In the genomic region with DNA sequence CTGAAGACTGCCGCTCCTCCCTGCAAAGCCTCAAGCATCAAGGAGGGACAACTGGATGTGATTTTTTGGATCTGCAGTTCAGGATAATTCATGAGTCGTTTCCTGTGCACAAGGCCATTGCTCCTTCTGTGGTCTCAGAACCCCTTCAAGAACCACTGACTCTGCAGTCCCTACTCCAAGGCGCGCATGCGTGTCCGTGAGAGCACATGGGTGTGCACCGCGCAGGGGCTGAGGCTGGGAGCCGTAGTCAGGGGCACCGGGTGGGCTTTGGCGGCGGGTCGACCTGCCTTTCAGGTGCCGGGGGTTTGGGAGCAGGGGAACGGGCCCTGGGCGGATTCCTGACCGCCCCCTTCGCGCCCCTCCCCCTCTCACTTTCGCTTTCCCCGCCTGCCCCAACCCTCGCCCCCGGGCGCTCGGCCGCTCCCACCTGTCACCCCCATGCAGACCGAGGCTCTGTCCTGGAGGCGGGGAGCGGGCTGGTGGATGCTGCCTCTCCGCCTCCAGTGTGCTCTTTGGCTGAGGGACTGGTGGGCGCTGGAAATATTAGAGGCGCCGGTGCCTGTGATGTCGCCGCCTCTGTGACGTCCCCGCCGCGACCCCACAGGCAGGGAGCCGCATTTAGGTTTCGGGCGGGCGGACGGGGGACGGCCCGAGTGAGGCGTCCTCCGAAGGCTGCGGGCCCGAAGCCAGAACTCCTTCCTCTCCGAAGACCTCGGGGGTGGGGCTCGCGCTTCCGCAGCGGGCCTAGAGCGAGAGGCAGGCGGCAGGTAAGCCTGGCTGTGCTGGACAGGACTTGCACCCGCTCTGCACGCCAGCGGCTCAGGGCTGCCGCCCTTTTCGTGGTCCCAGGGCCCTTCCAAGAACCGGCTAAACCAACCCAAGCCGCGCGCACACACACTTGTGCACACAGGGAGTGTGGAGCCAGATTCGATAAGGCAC, we compare ENCODE assay signal across 8 cellular contexts. TPM values are rescaled to one million over a fixed set of nuclear protein-coding genes. Genes with fewer than 3 reads are reported as not detected.
A peak's percentile ranks its signal among the peaks of the same experiment; 100 is the strongest.
DNase-seq lines count a peak whose midpoint lies in the region; ATAC-seq and TF ChIP-seq lines count a peak whose summit lies in the region.

A gene with protein sequence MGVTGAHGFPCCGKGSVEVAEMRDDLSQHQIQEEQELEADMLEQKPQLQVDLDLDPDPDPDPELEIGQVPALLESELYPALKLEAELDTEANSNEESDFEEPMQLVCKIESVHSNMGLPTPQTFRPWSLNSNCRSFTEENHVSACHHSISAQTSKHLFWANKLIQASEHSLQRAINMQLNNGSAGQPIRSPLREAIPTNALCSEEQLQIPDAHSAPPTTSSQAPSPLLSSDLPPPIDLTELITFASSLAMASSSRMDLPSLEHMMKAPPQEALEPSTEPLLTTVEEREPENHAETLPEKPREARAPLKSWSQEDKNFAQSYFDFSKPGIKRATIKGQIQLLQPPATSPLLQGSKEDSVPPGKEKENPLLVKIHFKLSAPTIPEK (minus strand): TSS at position 518 of the 939 bp plus-strand sequence. CDS start 78 bp downstream, at position 440.

- H3K9me3 ChIP-seq in OCI-LY1 (ENCODE audit: low read length), result no peaks in the 10 kb centered on the region

- peak within 1 kb of the TSS; percentile 70 for H3K4me3 Mint-ChIP-seq in activated naive CD4-positive, alpha-beta T cell treated with anti-CD3 and anti-CD28 coated beads, Interleukin-2, amount 10 ng/mL, durations not matched to agents 7 days and 5 days

- H3K27me3 ChIP-seq in OCI-LY1 (ENCODE audit: insufficient read depth, low read length) (no peaks in the 10 kb centered on the region), rectal smooth muscle tissue (ENCODE audit: control insufficient read depth, insufficient read depth, low read length) (no peaks in the 10 kb centered on the region)

- H3K27me3 Mint-ChIP-seq in activated naive CD4-positive, alpha-beta T cell treated with anti-CD3 and anti-CD28 coated beads, Interleukin-2, amount 10 ng/mL, durations not matched to agents 7 days and 5 days, result no peaks in the 10 kb centered on the region

- H3K9ac ChIP-seq in OCI-LY1 (ENCODE audit: low read length) (peak within 1 kb of the TSS; percentile 59), rectal smooth muscle tissue (ENCODE audit: low read length) (peak within 1 kb of the TSS; percentile 54)

- no peaks in the 10 kb centered on the region for H3K9me3 Mint-ChIP-seq in activated naive CD4-positive, alpha-beta T cell treated with anti-CD3 and anti-CD28 coated beads, Interleukin-2, amount 10 ng/mL, durations not matched to agents 7 days and 5 days

- no peaks in the 10 kb centered on the region for H4K20me1 ChIP-seq in OCI-LY1 (ENCODE audit: insufficient read depth, low read length)

- TF ChIP-seq CTCF in GM12864 (IDR thresholded peaks at IDR 0.05; ENCODE audit: low read depth, low read length, missing control alignments) (no peak), OCI-LY1 (IDR thresholded peaks at IDR 0.05; ENCODE audit: low read length) (no peak)

- DNase-seq in GM12864 (ENCODE audit: low read depth) (no peak), left cardiac atrium (peak; percentile 75)
- peak; percentile 80 for DNase-seq in activated naive CD4-positive, alpha-beta T cell treated with anti-CD3 and anti-CD28 coated beads, Interleukin-2, amount 10 ng/mL, durations not matched to agents 7 days and 5 days

- peaks cover 29% of the 10 kb centered on the region for H3K4me1 Mint-ChIP-seq in activated naive CD4-positive, alpha-beta T cell treated with anti-CD3 and anti-CD28 coated beads, Interleukin-2, amount 10 ng/mL, durations not matched to agents 7 days and 5 days

- peaks cover 19% of the 10 kb centered on the region for H3K36me3 Mint-ChIP-seq in activated naive CD4-positive, alpha-beta T cell treated with anti-CD3 and anti-CD28 coated beads, Interleukin-2, amount 10 ng/mL, durations not matched to agents 7 days and 5 days

- H3K27ac ChIP-seq in OCI-LY1 (ENCODE audit: low read depth, low read length, poor library complexity, severe bottlenecking) (no peak within 1 kb of the TSS), rectal smooth muscle tissue (ENCODE audit: low read depth, low read length) (no peak within 1 kb of the TSS), urinary bladder (ENCODE audit: low read depth) (no peak within 1 kb of the TSS)

- CTCF ChIA-PET in activated naive CD4-positive, alpha-beta T cell treated with anti-CD3 and anti-CD28 coated beads, Interleukin-2, amount 10 ng/mL, durations not matched to agents 7 days and 5 days (lab: Charles Lee), result no interaction called here

- H3K27ac Mint-ChIP-seq in activated naive CD4-positive, alpha-beta T cell treated with anti-CD3 and anti-CD28 coated beads, Interleukin-2, amount 10 ng/mL, durations not matched to agents 7 days and 5 days, result peak within 1 kb of the TSS; percentile 81

- 4% methylated on average over 68 of the region's 68 CpGs for WGBS in urinary bladder

- H2AFZ ChIP-seq in OCI-LY1 (ENCODE audit: low read length), result no peak within 1 kb of the TSS

- H3K4me2 ChIP-seq in OCI-LY1 (ENCODE audit: low read length), result peak within 1 kb of the TSS; percentile 69

- no peaks in the 10 kb centered on the region for H3F3A ChIP-seq in OCI-LY1 (ENCODE audit: insufficient read depth, low read length)

- peaks cover 17% of the 10 kb centered on the region for H3K4me1 ChIP-seq in OCI-LY1 (ENCODE audit: insufficient read depth, low read length, severe bottlenecking)
- peaks cover 6% of the 10 kb centered on the region for H3K4me1 ChIP-seq in rectal smooth muscle tissue (ENCODE audit: control insufficient read depth, insufficient read depth, low read length)
- no peaks in the 10 kb centered on the region for H3K4me1 ChIP-seq in urinary bladder (ENCODE audit: insufficient read depth)

- no peaks in the 10 kb centered on the region for H3K9me2 ChIP-seq in OCI-LY1 (ENCODE audit: low read depth, low read length)

- H3K36me3 ChIP-seq in OCI-LY1 (ENCODE audit: insufficient read depth, low read length) (peaks cover 8% of the 10 kb centered on the region), rectal smooth muscle tissue (ENCODE audit: control insufficient read depth, insufficient read depth, low read length) (peaks cover 23% of the 10 kb centered on the region), urinary bladder (ENCODE audit: insufficient read depth) (no peaks in the 10 kb centered on the region)

- peak; percentile 58 to 59 for ATAC-seq in left cardiac atrium
- ATAC-seq in HG03457 (IDR thresholded peaks at IDR 0.05; ENCODE audit: unreplicated experiment), result no peak
- no peak for ATAC-seq in GM18907 (IDR thresholded peaks at IDR 0.05; ENCODE audit: unreplicated experiment)

- no peaks in the 10 kb centered on the region for H3K79me2 ChIP-seq in OCI-LY1 (ENCODE audit: insufficient read depth, low read length)

- H3K4me3 ChIP-seq in GM12864 (ENCODE audit: low read depth, low read length) (peak within 1 kb of the TSS; percentile 48), OCI-LY1 (ENCODE audit: low read depth, low read length, poor library complexity, severe bottlenecking) (peak within 1 kb of the TSS; percentile 62), rectal smooth muscle tissue (ENCODE audit: low read length) (peak within 1 kb of the TSS; percentile 63), urinary bladder (ENCODE audit: low read depth, low read length) (peak within 1 kb of the TSS; percentile 63)

- intact Hi-C loops in left cardiac atrium (cut with DNase I), result no loop called here

RNA-seq across cellular contexts. Expression of the gene that starts here (rescaled TPM):
- total RNA-seq in left cardiac atrium, result not detected
- not detected for total RNA-seq in urinary bladder
- polyA plus RNA-seq in urinary bladder, result not detected

Comparison
In these comparisons a context has a peak if more than half of its experiments do, and no peak if none do; other contexts are left out.
1. Peak in DNase-seq and ATAC-seq in left cardiac atrium; RNA of the gene not detected or under 1 TPM.